26 cellular contexts compared by ENCODE assay signal in the genomic region with DNA sequence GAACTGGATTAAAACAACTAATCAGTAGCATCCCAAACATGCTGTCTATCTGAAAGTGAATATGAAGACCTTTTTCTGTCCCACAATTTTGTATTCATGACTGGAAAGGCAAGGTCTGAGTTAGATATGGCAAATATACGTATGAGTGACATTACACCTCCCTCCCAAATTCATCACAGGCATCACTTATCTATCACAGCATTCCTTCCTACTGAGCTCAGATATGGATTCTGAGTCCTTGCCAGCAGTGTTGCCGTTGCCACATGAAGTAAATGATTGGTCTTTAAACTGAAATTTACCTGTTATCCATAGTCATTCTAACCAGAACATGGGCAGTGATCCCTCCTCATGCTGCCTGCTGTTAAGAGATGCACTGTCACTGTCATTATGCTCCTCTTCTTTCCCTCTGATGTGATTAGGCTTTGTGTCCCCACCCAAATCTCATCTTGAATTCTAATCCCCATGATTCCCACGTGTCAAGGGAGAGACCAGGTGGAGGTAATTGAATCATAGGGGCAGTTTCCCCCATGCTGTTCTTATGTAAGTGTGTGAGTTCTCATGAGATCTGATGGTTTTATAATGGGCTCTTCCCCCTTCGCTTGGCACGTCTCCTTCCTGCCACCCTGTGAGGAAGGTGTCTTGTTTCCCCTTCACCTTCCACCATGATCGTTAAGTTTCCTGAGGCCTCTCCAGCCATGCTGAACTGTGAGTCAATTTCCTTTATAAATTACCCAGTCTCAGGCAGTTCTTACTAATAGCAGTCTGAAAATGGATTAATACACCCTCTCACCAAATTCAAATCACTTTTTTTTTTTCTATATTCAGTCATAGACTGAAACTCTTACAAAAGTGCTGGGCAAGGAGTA.
"Had no signal": no experiment of that assay in that cellular context is flagged by ENCODE, and none has a peak within 500 bp of the region (broad histone marks: within the 10 kb centered on the region; RNA-seq: fewer than 3 reads in every experiment).

No MANE protein-coding gene starts in this region.

- FAIRE-seq: endometrium, kidney, small intestine had no signal

- H3K9me3 ChIP-seq: breast epithelium, gastroesophageal sphincter, ovary, sigmoid colon, uterus had no signal

- DNase-seq: activated CD4-positive, alpha-beta T cell treated with anti-CD3 and anti-CD28 coated beads for 4 hours; activated CD4-positive, alpha-beta T cell treated with anti-CD3 and anti-CD28 coated beads, Interleukin-2, amount 50 U/mL, for 4 hours; activated effector memory CD4-positive, alpha-beta T cell treated with Interleukin-2 at 50 U/mL for 16 hours; activated naive CD4-positive, alpha-beta T cell treated with Interleukin-2 at 50 U/mL for 16 hours; aorta; central memory CD4-positive, alpha-beta T cell; effector CD4-positive, alpha-beta T cell; hypothalamus; immature natural killer cell; kidney; midbrain; naive thymus-derived CD4-positive, alpha-beta T cell; ovary; retina; sigmoid colon; small intestine; stimulated activated CD4-positive, alpha-beta T cell treated with anti-CD3 and anti-CD28 coated beads, Interleukin-4, amount 100 ng/mL, for 24 hours; stimulated activated naive CD8-positive, alpha-beta T cell treated with anti-CD3 and anti-CD28 coated beads, Interleukin-15, amount 100 ng/mL, for 72 hours; substantia nigra; T-cell; uterus had no signal

- H3K4me1 ChIP-seq: breast epithelium, sigmoid colon, uterus had no signal

- H3K27me3 ChIP-seq: breast epithelium, gastroesophageal sphincter, ovary, sigmoid colon, uterus had no signal

- H3K27ac ChIP-seq: breast epithelium, gastroesophageal sphincter, ovary, sigmoid colon, uterus, VCaP had no signal

- H3K4me3 ChIP-seq: breast epithelium, gastroesophageal sphincter, ovary, sigmoid colon, uterus had no signal

- H3K36me3 ChIP-seq: breast epithelium, gastroesophageal sphincter, ovary, sigmoid colon, uterus had no signal

- ATAC-seq: gastroesophageal sphincter; naive thymus-derived CD4-positive, alpha-beta T cell; stimulated activated effector memory CD8-positive, alpha-beta T cell treated with anti-CD3 and anti-CD28 coated beads, Interleukin-12 subunit alpha, Interleukin-12 subunit beta, amount 100 ng/mL, for 72 hours; stimulated activated naive CD8-positive, alpha-beta T cell treated with anti-CD3 and anti-CD28 coated beads, Interleukin-15, amount 100 ng/mL, for 72 hours; T-cell had no signal
